In the genomic region with DNA sequence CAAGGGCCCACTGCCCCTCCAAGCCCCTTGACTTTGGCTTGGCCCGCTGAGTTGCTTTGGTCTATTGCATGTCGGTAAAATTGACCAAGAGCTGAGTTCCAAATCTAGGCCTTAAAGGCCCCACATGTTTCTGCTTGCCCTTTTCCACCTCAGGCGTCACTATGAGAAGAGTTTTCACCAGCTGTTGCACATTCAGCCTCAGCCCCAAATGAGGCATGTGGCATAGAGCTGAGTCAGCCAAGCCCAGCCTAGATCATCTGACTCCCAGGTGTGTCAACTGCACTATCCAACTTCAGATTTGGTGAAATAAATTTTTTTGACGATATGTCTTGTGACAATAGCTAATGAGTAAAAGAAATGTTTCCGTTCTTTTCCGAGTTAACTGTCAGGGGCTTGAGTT, we compare ENCODE assay signal across 30 cellular contexts.
"Had no signal": no experiment of that assay in that cellular context is flagged by ENCODE, and none has a peak within 500 bp of the region (broad histone marks: within the 10 kb centered on the region; RNA-seq: fewer than 3 reads in every experiment).

No MANE protein-coding gene starts in this region.

- H3K36me3 ChIP-seq: brain microvascular endothelial cell, cardiac muscle cell, SJCRH30, WERI-Rb-1 had no signal

- ATAC-seq: activated CD8-positive, alpha-beta memory T cell treated with anti-CD3 and anti-CD28 coated beads, Interleukin-2, amount 10 ng/mL, durations not matched to agents 7 days and 5 days; activated naive CD8-positive, alpha-beta T cell treated with anti-CD3 and anti-CD28 coated beads, Interleukin-2, amount 50 U/mL, for 24 hours had no signal

- H3K9me3 ChIP-seq: SJCRH30 had no signal

- H3K27me3 ChIP-seq: brain microvascular endothelial cell, cardiac muscle cell, SJCRH30 had no signal

- H3K4me3 ChIP-seq: cardiac muscle cell, SJCRH30, SK-N-MC had no signal

- H3K27ac ChIP-seq: brain microvascular endothelial cell, cardiac muscle cell, SJCRH30, SK-N-MC, WERI-Rb-1 had no signal

- H3K4me1 ChIP-seq: SJCRH30 had no signal

- DNase-seq: activated CD4-positive, alpha-beta memory T cell treated with anti-CD3 and anti-CD28 coated beads, Interleukin-2, amount 10 ng/mL, durations not matched to agents 7 days and 5 days; activated CD4-positive, alpha-beta T cell treated with anti-CD3 and anti-CD28 coated beads for 1 hour; activated CD4-positive, alpha-beta T cell treated with anti-CD3 and anti-CD28 coated beads for 48 hours; activated CD4-positive, CD25-positive, alpha-beta regulatory T cell; activated CD8-positive, alpha-beta memory T cell treated with anti-CD3 and anti-CD28 coated beads for 24 hours; activated CD8-positive, alpha-beta memory T cell treated with anti-CD3 and anti-CD28 coated beads, Interleukin-2, amount 10 ng/mL, durations not matched to agents 7 days and 5 days; activated CD8-positive, alpha-beta memory T cell treated with anti-CD3 and anti-CD28 coated beads, Interleukin-2, amount 50 U/mL, for 48 hours; activated effector memory CD4-positive, alpha-beta T cell treated with Interleukin-2 at 50 U/mL for 16 hours; activated naive CD4-positive, alpha-beta T cell treated with anti-CD3 and anti-CD28 coated beads, Interleukin-2, amount 10 ng/mL, durations not matched to agents 7 days and 5 days; activated naive CD8-positive, alpha-beta T cell treated with anti-CD3 and anti-CD28 coated beads, Interleukin-2, amount 50 U/mL, for 24 hours; activated T-cell treated with anti-CD3 and anti-CD28 coated beads, Interleukin-2, amount 50 U/mL, for 48 hours; anterior cingulate cortex; brain microvascular endothelial cell; Kasumi-1; KG1; MM.1S; MV-4-11; NCI-H1092; NCI-H1417; NCI-H146; NCI-H187; NCI-H2029 treated with DMSO at 0.1 percent for 48 hours; NCI-H345; NCI-H524 treated with DMSO at 0.1 percent for 48 hours; SHP77; SJCRH30; T1000; WERI-Rb-1 had no signal
